ENCODE assay signal across 11 cellular contexts in the genomic region with DNA sequence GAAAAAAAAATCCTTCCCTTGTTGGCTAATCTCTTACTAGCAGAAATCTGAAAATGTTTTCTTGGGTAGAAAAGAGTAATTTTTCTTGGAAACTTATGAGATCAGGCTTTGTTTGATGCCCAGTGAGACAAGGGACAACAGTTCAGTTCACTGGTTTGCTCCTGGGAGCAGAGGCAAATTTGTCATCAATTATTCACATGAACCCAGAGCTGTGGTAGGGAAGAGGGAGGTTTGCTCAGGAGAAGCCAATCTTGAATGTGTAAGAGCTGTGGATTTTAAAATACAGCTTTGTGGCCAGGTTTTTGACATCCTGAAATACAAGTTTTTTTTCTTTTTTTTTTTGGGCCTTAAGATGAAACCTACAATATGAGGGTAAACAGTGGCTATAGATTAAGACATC.
"Had no signal": no experiment of that assay in that cellular context is flagged by ENCODE, and none has a peak within 500 bp of the region (broad histone marks: within the 10 kb centered on the region; RNA-seq: fewer than 3 reads in every experiment).

No MANE protein-coding gene starts in this region.

- H3K4me1 ChIP-seq: lower lobe of right lung, neural progenitor cell had no signal

- H3K36me3 ChIP-seq: lower lobe of right lung, neural progenitor cell had no signal

- H3K27me3 ChIP-seq: neural progenitor cell had no signal

- DNase-seq: activated CD4-positive, alpha-beta T cell treated with anti-CD3 and anti-CD28 coated beads for 1 hour; activated CD4-positive, alpha-beta T cell treated with anti-CD3 and anti-CD28 coated beads, Interleukin-2, amount 50 U/mL, for 4 hours; activated naive CD4-positive, alpha-beta T cell; activated T-cell treated with anti-CD3 and anti-CD28 coated beads for 4 hours; anterior cingulate cortex; erythroblast; hypothalamus; left cardiac atrium; lower lobe of right lung; naive B cell had no signal

- H3K4me3 ChIP-seq: lower lobe of right lung, neural progenitor cell had no signal

- H3K9me3 ChIP-seq: lower lobe of right lung had no signal

- H3K27ac ChIP-seq: lower lobe of right lung, neural progenitor cell had no signal
